ENCODE assay signal across 21 cellular contexts in genomic region chr7:36475011-36475342, GRCh38.
"Had no signal": no experiment of that assay in that cellular context is flagged by ENCODE, and none has a peak within 500 bp of the region (broad histone marks: within the 10 kb centered on the region; RNA-seq: fewer than 3 reads in every experiment).

No MANE protein-coding gene starts in this region.

- H3K9me3 Mint-ChIP-seq: central memory CD8-positive, alpha-beta T cell had no signal

- H3K36me3 ChIP-seq: gastrocnemius medialis, left lung, lower lobe of right lung, ovary, right lobe of liver, thoracic aorta had no signal

- FAIRE-seq: bronchial epithelial cell, islet of Langerhans, urothelium cell line had no signal

- H3K9me3 ChIP-seq: gastrocnemius medialis, left lung, ovary, right lobe of liver, thoracic aorta had no signal

- DNase-seq: activated CD4-positive, alpha-beta T cell treated with anti-CD3 and anti-CD28 coated beads, Interleukin-2, amount 50 U/mL, for 1 hour; activated CD4-positive, CD25-positive, alpha-beta regulatory T cell treated with anti-CD3 and anti-CD28 coated beads, Interleukin-2, amount 50 U/mL, for 72 hours; activated gamma-delta T cell; activated naive CD4-positive, alpha-beta T cell treated with anti-CD3 and anti-CD28 coated beads, Interleukin-2, amount 50 U/mL, for 16 hours; activated T-cell treated with anti-CD3 and anti-CD28 coated beads for 4 hours; effector CD4-positive, alpha-beta T cell; gastrocnemius medialis; glutamatergic neuron; left lung; lower lobe of right lung; ovary; right lobe of liver; stimulated activated naive CD4-positive, alpha-beta T cell treated with Interleukin-2 at 50 U/mL for 16 hours had no signal

- H3K27me3 Mint-ChIP-seq: dendritic cell treated with granulocyte-macrophage colony-stimulating factor and Interleukin-4, amounts not matched to agents 40 ng/mL and 50 ng/mL, for 4 days; progenitor cell of endocrine pancreas had no signal

- H3K4me1 ChIP-seq: gastrocnemius medialis, lower lobe of right lung had no signal

- ATAC-seq: gastrocnemius medialis, left lung, lower lobe of right lung, right lobe of liver had no signal

- H3K27ac ChIP-seq: gastrocnemius medialis, left lung, lower lobe of right lung, ovary, right lobe of liver, thoracic aorta had no signal

- H3K27me3 ChIP-seq: gastrocnemius medialis, left lung, ovary, right lobe of liver had no signal

- H3K27ac Mint-ChIP-seq: dendritic cell treated with granulocyte-macrophage colony-stimulating factor and Interleukin-4, amounts not matched to agents 40 ng/mL and 50 ng/mL, for 4 days; T-helper 1 cell treated with Interleukin-12 subunit alpha and Interleukin-12 subunit beta and Interleukin-4 antibody, amounts not matched to agents 30 μg/mL and 1 μg/mL, for 36 hours had no signal

- H3K4me3 ChIP-seq: gastrocnemius medialis, left lung, lower lobe of right lung, ovary, right lobe of liver, thoracic aorta had no signal

- H3K4me3 Mint-ChIP-seq: central memory CD8-positive, alpha-beta T cell; dendritic cell treated with granulocyte-macrophage colony-stimulating factor and Interleukin-4, amounts not matched to agents 40 ng/mL and 50 ng/mL, for 4 days; T-helper 1 cell treated with Interleukin-12 subunit alpha and Interleukin-12 subunit beta and Interleukin-4 antibody, amounts not matched to agents 30 μg/mL and 1 μg/mL, for 36 hours had no signal
